In the genomic region with DNA sequence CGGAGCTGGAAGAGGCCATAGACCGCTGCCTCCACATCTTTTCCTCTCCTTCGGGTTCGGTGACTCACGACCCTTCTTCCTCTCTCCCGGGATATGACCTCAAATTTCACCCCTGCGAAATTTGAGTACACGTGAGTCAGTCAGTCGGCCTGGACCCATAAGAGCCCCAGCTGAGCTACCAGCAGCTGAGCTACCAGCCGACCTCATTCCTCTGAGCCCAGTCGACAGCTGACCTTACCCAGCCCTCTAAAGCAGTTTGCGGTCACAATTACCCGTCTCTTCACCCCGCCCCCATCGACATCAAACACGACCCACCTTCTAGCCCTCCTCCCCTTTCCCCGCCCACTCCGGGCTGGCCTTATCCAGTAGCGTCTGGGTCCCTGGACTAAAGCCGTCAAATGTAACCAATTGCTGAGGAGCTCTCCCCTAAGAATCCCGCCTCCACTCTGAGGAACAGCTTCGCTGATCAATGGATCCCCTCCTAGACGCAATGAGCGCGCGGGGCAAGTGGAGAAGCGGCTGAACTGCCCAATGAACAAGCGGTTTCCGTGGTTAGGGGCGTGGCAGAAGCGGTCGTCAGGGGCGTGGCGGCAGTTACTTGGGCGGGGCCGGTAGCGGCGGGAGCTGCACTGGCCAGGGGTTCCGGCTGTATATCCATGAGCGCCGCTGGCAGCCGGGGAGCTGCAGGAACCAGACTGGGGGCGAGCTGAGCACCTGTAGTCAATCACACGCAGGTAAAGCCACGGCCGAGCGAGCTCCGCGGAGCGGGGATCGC, we compare ENCODE assay signal across 8 cellular contexts. TPM values are rescaled to one million over a fixed set of nuclear protein-coding genes. Genes with fewer than 3 reads are reported as not detected.
A peak's percentile ranks its signal among the peaks of the same experiment; 100 is the strongest.
DNase-seq lines count a peak whose midpoint lies in the region; TF ChIP-seq lines count a peak whose summit lies in the region.

A gene with protein sequence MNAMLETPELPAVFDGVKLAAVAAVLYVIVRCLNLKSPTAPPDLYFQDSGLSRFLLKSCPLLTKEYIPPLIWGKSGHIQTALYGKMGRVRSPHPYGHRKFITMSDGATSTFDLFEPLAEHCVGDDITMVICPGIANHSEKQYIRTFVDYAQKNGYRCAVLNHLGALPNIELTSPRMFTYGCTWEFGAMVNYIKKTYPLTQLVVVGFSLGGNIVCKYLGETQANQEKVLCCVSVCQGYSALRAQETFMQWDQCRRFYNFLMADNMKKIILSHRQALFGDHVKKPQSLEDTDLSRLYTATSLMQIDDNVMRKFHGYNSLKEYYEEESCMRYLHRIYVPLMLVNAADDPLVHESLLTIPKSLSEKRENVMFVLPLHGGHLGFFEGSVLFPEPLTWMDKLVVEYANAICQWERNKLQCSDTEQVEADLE (plus strand): TSS at position 627 of the 775 bp plus-strand sequence. CDS start 27,872 bp downstream, outside the sequence.

- H3F3A ChIP-seq in MM.1S (ENCODE audit: insufficient read depth, low read length): 0 out of 2 replicates have a peak, but pooled peaks cover 16% of the 10 kb centered on the region

- no peaks in the 10 kb centered on the region for H4K20me1 ChIP-seq in MM.1S (ENCODE audit: insufficient read depth, low read length)

- H3K4me1 ChIP-seq in ES-I3 (ENCODE audit: insufficient read depth, low read length): peaks cover 20% of the 10 kb centered on the region
- peaks cover 11% of the 10 kb centered on the region for H3K4me1 ChIP-seq in HAP-1
- H3K4me1 ChIP-seq in MM.1S (ENCODE audit: low read length): peaks cover 22% of the 10 kb centered on the region
- peaks cover 45% of the 10 kb centered on the region for H3K4me1 ChIP-seq in stomach smooth muscle (ENCODE audit: control insufficient read depth, insufficient read depth, low read length)

- H3K9ac ChIP-seq in ES-I3 (ENCODE audit: low read depth, low read length): peak within 1 kb of the TSS; percentile 70
- H3K9ac ChIP-seq in MM.1S (ENCODE audit: low read length): peak within 1 kb of the TSS; percentile 93
- peak within 1 kb of the TSS; percentile 89 to 90 for H3K9ac ChIP-seq in stomach smooth muscle (ENCODE audit: low read length in 2 of 2)

- DNase-seq in HAP-1 (ENCODE audit: low spot score in 2 of 2) (peak; percentile 100), MM.1S (peak; percentile 100), SIG-M5 (lab: John Stamatoyannopoulos, UW) (peak; percentile 97), activated gamma-delta T cell (lab: John Stamatoyannopoulos, UW) (peak; percentile 86), fibroblast of the conjunctiva (ENCODE audit: low read depth) (peak; percentile 100), neural crest cell (ENCODE audit: low read depth, low spot score) (peak; percentile 98)

- H3K9me3 Mint-ChIP-seq in neural crest cell: no peaks in the 10 kb centered on the region

- no peaks in the 10 kb centered on the region for H3K27me3 Mint-ChIP-seq in neural crest cell (ENCODE audit: low read depth)

- peak within 1 kb of the TSS; percentile 54 for H3K27ac ChIP-seq in MM.1S (ENCODE audit: low read length)
- peak within 1 kb of the TSS; percentile 91 for H3K27ac ChIP-seq in stomach smooth muscle (ENCODE audit: low read length)

- no peak within 1 kb of the TSS for H3K27ac Mint-ChIP-seq in neural crest cell (ENCODE audit: unreplicated experiment)

- no peaks in the 10 kb centered on the region for H3K36me3 Mint-ChIP-seq in neural crest cell (ENCODE audit: low read depth)

- peaks cover 45% of the 10 kb centered on the region for H3K79me2 ChIP-seq in MM.1S (ENCODE audit: low read length)

- peak within 1 kb of the TSS; percentile 93 for H3K4me3 ChIP-seq in HAP-1
- peak within 1 kb of the TSS; percentile 94 for H3K4me3 ChIP-seq in MM.1S (ENCODE audit: low read length)
- peak within 1 kb of the TSS; percentile 81 to 92 for H3K4me3 ChIP-seq in stomach smooth muscle (ENCODE audit: low read length in 2 of 2)

- H3K9me2 ChIP-seq in MM.1S (replicated peaks; ENCODE audit: insufficient read depth, low read length): no peaks in the 10 kb centered on the region

- H3K4me3 Mint-ChIP-seq in neural crest cell: no peak within 1 kb of the TSS

- no peak for TF ChIP-seq CTCF in MM.1S (IDR thresholded peaks at IDR 0.05; ENCODE audit: low read length)
- no peak for TF ChIP-seq CTCF in neural crest cell (conservative IDR thresholded peaks at IDR 0.05)

- in situ Hi-C loops in HAP-1 (cut with MboI; ENCODE audit: low sequenced_read_pairs): no loop called here

- peak within 1 kb of the TSS; percentile 66 for H2AFZ ChIP-seq in MM.1S (ENCODE audit: low read length)

- H3K27me3 ChIP-seq in HAP-1 (ENCODE audit: low read depth) (no peaks in the 10 kb centered on the region), MM.1S (replicated peaks; ENCODE audit: insufficient read depth, low read length) (no peaks in the 10 kb centered on the region), stomach smooth muscle (ENCODE audit: control insufficient read depth in 1 of 2, insufficient read depth in 2 of 2, low read length in 2 of 2) (no peaks in the 10 kb centered on the region)

- peak within 1 kb of the TSS; percentile 86 for H3K4me2 ChIP-seq in MM.1S (ENCODE audit: low read depth, low read length)

- H3K4me1 Mint-ChIP-seq in neural crest cell: peaks cover 42% of the 10 kb centered on the region

- H3K9me3 ChIP-seq in ES-I3 (ENCODE audit: control insufficient read depth, insufficient read depth, low read length): no peaks in the 10 kb centered on the region
- no peaks in the 10 kb centered on the region for H3K9me3 ChIP-seq in HAP-1
- H3K9me3 ChIP-seq in MM.1S (replicated peaks; ENCODE audit: insufficient read depth, low read length): no peaks in the 10 kb centered on the region
- H3K9me3 ChIP-seq in stomach smooth muscle (ENCODE audit: control insufficient read depth in 2 of 2, low read length in 2 of 2): no peaks in the 10 kb centered on the region

- H3K36me3 ChIP-seq in ES-I3 (ENCODE audit: insufficient read depth, low read length) (no peaks in the 10 kb centered on the region), HAP-1 (replicated peaks) (0 out of 2 replicates have a peak, but pooled peaks cover 3% of the 10 kb centered on the region), MM.1S (replicated peaks; ENCODE audit: insufficient read depth, low read length) (no peaks in the 10 kb centered on the region), stomach smooth muscle (ENCODE audit: control insufficient read depth in 2 of 2, insufficient read depth in 2 of 2, low read length in 2 of 2) (no peaks in the 10 kb centered on the region)

RNA-seq across cellular contexts. Expression of the gene that starts here (rescaled TPM):
- 31.0 and 33.3 TPM in 2 replicates for total RNA-seq in neural crest cell

Comparison
In these comparisons a context has a peak if more than half of its experiments do, and no peak if none do; other contexts are left out.
1. Peak in every context shown above with its lines: DNase-seq, H3K4me3 ChIP-seq and H3K27ac ChIP-seq.